9 cellular contexts compared by ENCODE assay signal in genomic region chr19:51571599-51571998, GRCh38. TPM values are rescaled to one million over a fixed set of nuclear protein-coding genes. Genes with fewer than 3 reads are reported as not detected.
A peak's percentile ranks its signal among the peaks of the same experiment; 100 is the strongest.
DNase-seq lines count a peak whose midpoint lies in the region; ATAC-seq and TF ChIP-seq lines count a peak whose summit lies in the region.
"Had no signal": no experiment of that assay in that cellular context is flagged by ENCODE, and none has a peak within 500 bp of the region (broad histone marks: within the 10 kb centered on the region; RNA-seq: fewer than 3 reads in every experiment).

No MANE protein-coding gene starts in this region.

- no peaks in the 10 kb centered on the region for H3K9me2 ChIP-seq in SK-N-SH

- 7% methylated on average over 8 of the region's 8 CpGs for WGBS in SK-N-SH (ENCODE audit: low lambda C conversion rate)

- peak overlapping the region; percentile 36; the same call in 1 of the 2 replicates for H2AFZ ChIP-seq in SK-N-SH (ENCODE audit: low read depth)

- TF ChIP-seq RAD21 in SK-N-SH (IDR thresholded peaks at IDR 0.05; ENCODE audit: low read length): no peak

- peak overlapping the region; percentile 72 for H3K9ac ChIP-seq in SK-N-SH

- H3F3A ChIP-seq in SK-N-SH (replicated peaks; ENCODE audit: insufficient read depth): peaks cover 18% of the 10 kb centered on the region

- TF ChIP-seq CTCF in SK-N-SH (IDR thresholded peaks at IDR 0.05): no peak
- no peak for TF ChIP-seq CTCF in fibroblast of villous mesenchyme (IDR thresholded peaks at IDR 0.05; ENCODE audit: insufficient read depth, low read depth, low read length)

- peaks cover 52% of the 10 kb centered on the region for H3K79me2 ChIP-seq in SK-N-SH (ENCODE audit: insufficient read depth)

- H3K27ac ChIP-seq in SK-N-SH (ENCODE audit: low read depth in 2 of 2, low read length in 1 of 2): peak overlapping the region in 1 of 2 experiments; percentile 62; a peak in 2 of 4 replicates

- H3K27me3 ChIP-seq in SK-N-SH (ENCODE audit: insufficient read depth): no peaks in the 10 kb centered on the region; the same call in 1 of the 2 replicates

- POLR2A ChIA-PET in SK-N-SH (lab: Yijun Ruan, JAX): interaction anchor here (1.0 to 1.1 kb wide), 2 partner anchors 9 to 23 kb away, joined by 4 to 6 read pairs; no protein-coding TSS in a partner anchor

- H3K9me3 ChIP-seq in SK-N-SH: no peaks in the 10 kb centered on the region; the same call in 1 of the 2 replicates

- ATAC-seq in GM21619 (IDR thresholded peaks at IDR 0.05; ENCODE audit: unreplicated experiment): no peak
- no peak for ATAC-seq in GM18511 (IDR thresholded peaks at IDR 0.05; ENCODE audit: unreplicated experiment)
- ATAC-seq in GM21360 (IDR thresholded peaks at IDR 0.05; ENCODE audit: unreplicated experiment): no peak

- H3K4me1 ChIP-seq in SK-N-SH (ENCODE audit: control insufficient read depth in 1 of 2, insufficient read depth in 2 of 2, low read depth in 1 of 2, low read length in 1 of 2): peaks cover 0 to 13% of the 10 kb centered on the region in 2 experiments; a peak in 2 of 4 replicates

- H3K4me3 ChIP-seq in GM08714 (ENCODE audit: low read length): peak overlapping the region; percentile 95
- peak overlapping the region; percentile 72 to 77 for H3K4me3 ChIP-seq in SK-N-SH (ENCODE audit: low read depth in 2 of 2, low read length in 1 of 2)
- H3K4me3 ChIP-seq in fibroblast of villous mesenchyme (ENCODE audit: low read depth, low read length): peak overlapping the region; percentile 85

- no peaks in the 10 kb centered on the region for H4K20me1 ChIP-seq in SK-N-SH (ENCODE audit: insufficient read depth)

- DNase-seq in SK-N-SH (peak; percentile 20), fibroblast of villous mesenchyme (ENCODE audit: low read depth) (peak; percentile 20), retina (peak; percentile 31), NCI-H1092 (lab: John Stamatoyannopoulos, UW) (no peak)

- H3K4me2 ChIP-seq in SK-N-SH: peak overlapping the region; percentile 88

- H3K36me3 ChIP-seq in SK-N-SH (replicated peaks in 1 of 2; ENCODE audit: control insufficient read depth in 1 of 2, insufficient read depth in 2 of 2, low read length in 1 of 2): peaks cover 26 to 29% of the 10 kb centered on the region in 2 experiments

- CTCF ChIA-PET in SK-N-SH (lab: Yijun Ruan, JAX): interaction anchor here (1.1 to 1.2 kb wide), 2 partner anchors 13 to 85 kb away, joined by 3 read pairs; no protein-coding TSS in a partner anchor

- no peak for TF ChIP-seq EP300 in SK-N-SH (IDR thresholded peaks at IDR 0.05; ENCODE audit: borderline replicate concordance in 1 of 2, low read depth in 1 of 2, low read length in 1 of 2)

TF ChIP-seq in SK-N-SH, 30 proteins besides CTCF, POLR2A, EP300 and RAD21:
- TF ChIP-seq YY1 (IDR thresholded peaks at IDR 0.05; ENCODE audit: low read depth): no peak
- TF ChIP-seq REST (IDR thresholded peaks at IDR 0.05; ENCODE audit: low read depth, low read length): no peak
- no peak for TF ChIP-seq POLR2AphosphoS5 (IDR thresholded peaks at IDR 0.05; ENCODE audit: low read depth, low read length)
- TF ChIP-seq TAF1 (IDR thresholded peaks at IDR 0.05; ENCODE audit: borderline replicate concordance, low read depth, low read length): no peak
- TF ChIP-seq MXI1 (IDR thresholded peaks at IDR 0.05; ENCODE audit: low read depth, low read length): no peak
- TF ChIP-seq RCOR1 (IDR thresholded peaks at IDR 0.05; ENCODE audit: low read length): no peak
- no peak for TF ChIP-seq USF1 (IDR thresholded peaks at IDR 0.05; ENCODE audit: borderline replicate concordance, low read depth)
TF ChIP-seq in SK-N-SH: peak in this region for 0.

RNA-seq across cellular contexts. Expression of gene ZNF175, which starts 0.5 kb away (rescaled TPM):
- 3.1 and 4.9 TPM in 2 replicates for polyA plus RNA-seq in SK-N-SH (2012; rRNA removed)
- 2.9 and 3.3 TPM in 2 replicates for polyA plus RNA-seq in SK-N-SH (2012; cell fraction: cytosol; rRNA removed)
- polyA plus RNA-seq in SK-N-SH (2012; cell fraction: nucleus; rRNA removed): 13.3 and 14.9 TPM in 2 replicates
- total RNA-seq in fibroblast of villous mesenchyme: 5.5 and 9.9 TPM in 2 replicates

RNA-seq across cellular contexts. Expression of gene SIGLEC6, which starts 40.1 kb away (rescaled TPM):
- polyA plus RNA-seq in SK-N-SH (2012; rRNA removed): not detected in 2 replicates
- polyA plus RNA-seq in SK-N-SH (2012; cell fraction: cytosol; rRNA removed): not detected in 2 replicates
- not detected in 2 replicates for polyA plus RNA-seq in SK-N-SH (2012; cell fraction: nucleus; rRNA removed)
- total RNA-seq in fibroblast of villous mesenchyme: under 0.01 TPM in 1 of 2 replicates, not detected in the other
- total RNA-seq: SK-MEL-5 had no signal

RNA-seq across cellular contexts. Expression of gene SIGLEC5, which starts 58.6 kb away (rescaled TPM):
- not detected in 2 replicates for polyA plus RNA-seq in SK-N-SH (2012; rRNA removed)
- not detected in 2 replicates for polyA plus RNA-seq in SK-N-SH (2012; cell fraction: cytosol; rRNA removed)
- 0.04 TPM in 1 of 2 replicates, not detected in the other for polyA plus RNA-seq in SK-N-SH (2012; cell fraction: nucleus; rRNA removed)
- total RNA-seq in fibroblast of villous mesenchyme: not detected in 2 replicates
- total RNA-seq: SK-MEL-5 had no signal
